In genomic region chr21:31201548-31201947, GRCh38 we compare ENCODE assay signal across 9 cellular contexts.
DNase-seq lines count a peak whose midpoint lies in the region; ATAC-seq and TF ChIP-seq lines count a peak whose summit lies in the region.
"Had no signal": no experiment of that assay in that cellular context is flagged by ENCODE, and none has a peak within 500 bp of the region (broad histone marks: within the 10 kb centered on the region; RNA-seq: fewer than 3 reads in every experiment).

No MANE protein-coding gene starts in this region.

- TF ChIP-seq CTCF in GM06990 (IDR thresholded peaks at IDR 0.05; ENCODE audit: insufficient read depth, low read length, poor library complexity, severe bottlenecking) (no peak), astrocyte of the spinal cord (IDR thresholded peaks at IDR 0.05; ENCODE audit: low read depth, low read length) (no peak)

- no peak overlapping the region for H3K4me3 Mint-ChIP-seq in naive B cell

- H3K4me3 ChIP-seq in GM06990 (replicated peaks; ENCODE audit: low read depth, low read length) = no peak overlapping the region
- no peak overlapping the region for H3K4me3 ChIP-seq in astrocyte of the spinal cord (ENCODE audit: low read depth, low read length)

- H3K36me3 Mint-ChIP-seq in naive B cell = no peaks in the 10 kb centered on the region

- DNase-seq in GM06990 (ENCODE audit: extremely low read depth, insufficient read length) (peak; percentile 17), astrocyte of the spinal cord (ENCODE audit: low read depth, low spot score) (peak; percentile 69), naive B cell (peak; percentile 6), GDM1 (lab: John Stamatoyannopoulos, UW) (no peak), NK-92 (lab: John Stamatoyannopoulos, UW; ENCODE audit: unreplicated experiment) (no peak)
- DNase-seq: NCI-H510A had no signal

- H3K27me3 ChIP-seq in GM06990 (replicated peaks; ENCODE audit: control insufficient read depth, insufficient read depth, low read length) = no peaks in the 10 kb centered on the region

- H3K27me3 Mint-ChIP-seq in naive B cell = no peaks in the 10 kb centered on the region

- H3K36me3 ChIP-seq in GM06990 (ENCODE audit: control insufficient read depth, insufficient read depth, low read length) = no peaks in the 10 kb centered on the region

- in situ Hi-C loops in astrocyte of the spinal cord (cut with HindIII; ENCODE audit: low sequenced_read_pairs) = no loop called here

- H3K9me3 Mint-ChIP-seq in naive B cell = peaks cover 0 to 2% (median 0%) of the 10 kb centered on the region in 7 donors

- ATAC-seq in HG03196 (IDR thresholded peaks at IDR 0.05; ENCODE audit: unreplicated experiment) = peak; percentile 54
- ATAC-seq in naive B cell (ENCODE audit: low read depth in 2 of 2) = peak; percentile 53 to 62
- ATAC-seq in HG03139 (IDR thresholded peaks at IDR 0.05; ENCODE audit: unreplicated experiment) = no peak
- ATAC-seq in HG03025 (IDR thresholded peaks at IDR 0.05; ENCODE audit: low FRiP score, unreplicated experiment) = no peak

- H3K4me1 Mint-ChIP-seq in naive B cell = peaks cover 2 to 5% (median 3%) of the 10 kb centered on the region in 3 donors

- H3K27ac Mint-ChIP-seq in naive B cell = no peak overlapping the region

Comparison
In these comparisons a context has a peak if more than half of its experiments do, and no peak if none do; other contexts are left out.
1. DNase-seq: peak in GM06990 (single experiment), astrocyte of the spinal cord (single experiment) and naive B cell (single experiment); none in GDM1 (single experiment) and NK-92 (single experiment).
2. ATAC-seq: peak in HG03196 (single experiment) and naive B cell (2 of 2); none in HG03139 (single experiment) and HG03025 (single experiment).